Comparison of ENCODE assay signal across 1 cellular context in the genomic region with DNA sequence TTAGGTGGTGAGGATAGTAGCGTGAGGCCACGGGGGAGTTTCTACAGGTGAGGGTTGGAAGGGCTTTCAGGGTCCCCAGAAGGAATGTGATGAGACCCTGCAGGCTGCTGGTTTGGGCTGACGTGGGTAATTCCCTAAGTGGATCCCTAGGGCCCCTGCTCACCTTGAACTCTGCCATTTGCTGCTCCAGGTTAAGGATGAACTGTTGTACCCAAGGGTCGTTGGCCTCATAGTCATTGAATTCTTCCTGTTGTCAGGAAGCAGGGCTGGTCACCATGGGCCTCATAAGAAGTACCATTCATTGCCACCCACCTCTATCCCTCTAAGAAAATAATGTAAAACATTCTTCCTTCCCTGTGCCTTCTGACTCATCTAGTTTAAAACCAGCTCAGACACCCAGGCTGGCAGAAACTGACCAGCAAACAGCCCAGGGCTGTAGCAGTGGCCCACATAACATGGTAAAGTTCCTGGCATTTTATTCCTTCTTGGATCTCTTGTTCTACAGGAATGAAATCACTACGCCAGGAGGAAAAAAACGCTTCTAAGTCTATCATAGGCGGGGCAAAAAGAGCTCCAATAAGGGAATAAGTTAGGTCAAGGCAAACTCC.
TF ChIP-seq lines count a peak whose summit lies in the region.

No MANE protein-coding gene starts in this region.

TF ChIP-seq in IMR-90, 13 proteins besides CTCF, POLR2A, EP300 and RAD21:
- TF ChIP-seq RCOR1 (IDR thresholded peaks at IDR 0.05; ENCODE audit: insufficient replicate concordance, low read length) (no peak), CHD1 (IDR thresholded peaks at IDR 0.05; ENCODE audit: low read depth, low read length) (no peak), CEBPB (IDR thresholded peaks at IDR 0.05; ENCODE audit: low read depth, low read length) (no peak), SMC3 (IDR thresholded peaks at IDR 0.05; ENCODE audit: low read depth, low read length) (0 out of 2 replicates have a peak, but pooled peaks have one; percentile 4)
